ENCODE assay signal across 8 cellular contexts in genomic region chrX:11137543-11138139, GRCh38. TPM values are rescaled to one million over a fixed set of nuclear protein-coding genes. Genes with fewer than 3 reads are reported as not detected.
DNase-seq lines count a peak whose midpoint lies in the region; ATAC-seq and TF ChIP-seq lines count a peak whose summit lies in the region.

No MANE protein-coding gene starts in this region.

- H3K9me3 Mint-ChIP-seq in chondrocyte (ENCODE audit: low read depth): no peaks in the 10 kb centered on the region
- no peaks in the 10 kb centered on the region for H3K9me3 Mint-ChIP-seq in naive thymus-derived CD4-positive, alpha-beta T cell
- no peaks in the 10 kb centered on the region for H3K9me3 Mint-ChIP-seq in activated CD4-positive, alpha-beta memory T cell treated with anti-CD3 and anti-CD28 coated beads, Interleukin-2, amount 10 ng/mL, durations not matched to agents 7 days and 5 days

- no peaks in the 10 kb centered on the region for H3K9me3 ChIP-seq in naive thymus-derived CD4-positive, alpha-beta T cell (ENCODE audit: control insufficient read depth in 2 of 3, low read length in 3 of 3)

- no peak for ATAC-seq in naive thymus-derived CD4-positive, alpha-beta T cell
- ATAC-seq in GM18511 (IDR thresholded peaks at IDR 0.05; ENCODE audit: unreplicated experiment) (no peak), HG02884 (IDR thresholded peaks at IDR 0.05; ENCODE audit: unreplicated experiment) (no peak)

- H3K27me3 ChIP-seq in naive thymus-derived CD4-positive, alpha-beta T cell (ENCODE audit: control insufficient read depth in 2 of 2, insufficient read depth in 2 of 2, low read length in 2 of 2): no peaks in the 10 kb centered on the region

- POLR2A ChIA-PET in naive thymus-derived CD4-positive, alpha-beta T cell (lab: Charles Lee): no interaction called here
- POLR2A ChIA-PET in activated CD4-positive, alpha-beta memory T cell treated with anti-CD3 and anti-CD28 coated beads, Interleukin-2, amount 10 ng/mL, durations not matched to agents 7 days and 5 days (lab: Charles Lee): no interaction called here

- no peak overlapping the region for H3K27ac ChIP-seq in naive thymus-derived CD4-positive, alpha-beta T cell (ENCODE audit: low read depth, low read length)

- peaks cover 4% of the 10 kb centered on the region for H3K4me1 Mint-ChIP-seq in chondrocyte (ENCODE audit: low read depth)
- peaks cover 0 to 4% (median 0%) of the 10 kb centered on the region in 7 donors for H3K4me1 Mint-ChIP-seq in naive thymus-derived CD4-positive, alpha-beta T cell
- H3K4me1 Mint-ChIP-seq in activated CD4-positive, alpha-beta memory T cell treated with anti-CD3 and anti-CD28 coated beads, Interleukin-2, amount 10 ng/mL, durations not matched to agents 7 days and 5 days: no peaks in the 10 kb centered on the region

- no peak overlapping the region for H3K4me3 ChIP-seq in naive thymus-derived CD4-positive, alpha-beta T cell (ENCODE audit: low read length)

- CTCF ChIA-PET in naive thymus-derived CD4-positive, alpha-beta T cell (lab: Charles Lee): interaction anchor here (1.0 to 2.9 kb wide), 3 partner anchors 945 to 1017 kb away, joined by 3 to 18 read pairs (median 8); no protein-coding TSS in a partner anchor
- CTCF ChIA-PET in activated CD4-positive, alpha-beta memory T cell treated with anti-CD3 and anti-CD28 coated beads, Interleukin-2, amount 10 ng/mL, durations not matched to agents 7 days and 5 days (lab: Charles Lee): interaction anchor here (0.7 to 1.8 kb wide), 2 partner anchors 941 to 948 kb away, joined by 3 to 6 read pairs; no protein-coding TSS in a partner anchor

- H3K36me3 Mint-ChIP-seq in chondrocyte (ENCODE audit: low read depth): no peaks in the 10 kb centered on the region
- no peaks in the 10 kb centered on the region for H3K36me3 Mint-ChIP-seq in naive thymus-derived CD4-positive, alpha-beta T cell
- no peaks in the 10 kb centered on the region for H3K36me3 Mint-ChIP-seq in activated CD4-positive, alpha-beta memory T cell treated with anti-CD3 and anti-CD28 coated beads, Interleukin-2, amount 10 ng/mL, durations not matched to agents 7 days and 5 days (ENCODE audit: low read depth)

- H3K27me3 Mint-ChIP-seq in chondrocyte (ENCODE audit: low read depth): no peaks in the 10 kb centered on the region
- peaks cover 0 to 6% (median 4%) of the 10 kb centered on the region in 5 donors for H3K27me3 Mint-ChIP-seq in naive thymus-derived CD4-positive, alpha-beta T cell
- peaks cover 6% of the 10 kb centered on the region for H3K27me3 Mint-ChIP-seq in activated CD4-positive, alpha-beta memory T cell treated with anti-CD3 and anti-CD28 coated beads, Interleukin-2, amount 10 ng/mL, durations not matched to agents 7 days and 5 days

- H3K4me1 ChIP-seq in naive thymus-derived CD4-positive, alpha-beta T cell (ENCODE audit: control insufficient read depth in 2 of 2, insufficient read depth in 2 of 2, low read length in 2 of 2): no peaks in the 10 kb centered on the region

- H3K36me3 ChIP-seq in naive thymus-derived CD4-positive, alpha-beta T cell (ENCODE audit: control insufficient read depth in 2 of 3, insufficient read depth in 3 of 3, low read length in 3 of 3): no peaks in the 10 kb centered on the region

- H3K4me3 Mint-ChIP-seq in chondrocyte (ENCODE audit: unreplicated experiment): no peak overlapping the region
- no peak overlapping the region for H3K4me3 Mint-ChIP-seq in naive thymus-derived CD4-positive, alpha-beta T cell
- H3K4me3 Mint-ChIP-seq in activated CD4-positive, alpha-beta memory T cell treated with anti-CD3 and anti-CD28 coated beads, Interleukin-2, amount 10 ng/mL, durations not matched to agents 7 days and 5 days: no peak overlapping the region

- TF ChIP-seq CTCF in chondrocyte (IDR thresholded peaks at IDR 0.05): peak; percentile 94

- no peak overlapping the region for H3K27ac Mint-ChIP-seq in chondrocyte (ENCODE audit: unreplicated experiment)
- H3K27ac Mint-ChIP-seq in naive thymus-derived CD4-positive, alpha-beta T cell: no peak overlapping the region
- H3K27ac Mint-ChIP-seq in activated CD4-positive, alpha-beta memory T cell treated with anti-CD3 and anti-CD28 coated beads, Interleukin-2, amount 10 ng/mL, durations not matched to agents 7 days and 5 days: no peak overlapping the region

- intact Hi-C loops in naive thymus-derived CD4-positive, alpha-beta T cell (cut with micrococcal nuclease): loop anchor here in 1 of 2 donors (1.0 to 10.0 kb wide), 2 partner anchors 413 to 948 kb away; no protein-coding TSS in a partner anchor

- DNase-seq in NCI-H146 (lab: John Stamatoyannopoulos, UW): peak; percentile 5
- no peak for DNase-seq in NCI-H146 treated with DMSO at 0.1 percent for 48 hours (lab: John Stamatoyannopoulos, UW; ENCODE audit: unreplicated experiment)
- DNase-seq in LoVo (ENCODE audit: low spot score): peak; percentile 22
- DNase-seq in chondrocyte (ENCODE audit: low spot score): no peak
- DNase-seq in naive thymus-derived CD4-positive, alpha-beta T cell: peak in 5 of 9 donors; percentile 21 to 33 (median 29)
- no peak for DNase-seq in activated CD4-positive, alpha-beta memory T cell treated with anti-CD3 and anti-CD28 coated beads, Interleukin-2, amount 10 ng/mL, durations not matched to agents 7 days and 5 days

RNA-seq across cellular contexts. Expression of gene HCCS, which starts 26.5 kb away (rescaled TPM):
- 25.0 to 25.8 TPM (median 25.5 TPM) in 3 replicates for total RNA-seq in chondrocyte
- 10 to 100 TPM in 4 of 5 experiments, 1 to 10 TPM in 1; 5.6 to 19.9 (median 13.3) TPM for total RNA-seq in naive thymus-derived CD4-positive, alpha-beta T cell
- polyA plus RNA-seq in naive thymus-derived CD4-positive, alpha-beta T cell: 10 to 100 TPM; 15.5 to 20.4 TPM
- 10 to 100 TPM; 18.7 to 20.8 TPM for total RNA-seq in activated CD4-positive, alpha-beta memory T cell treated with anti-CD3 and anti-CD28 coated beads, Interleukin-2, amount 10 ng/mL, durations not matched to agents 7 days and 5 days

Comparison
In these comparisons a context has a peak if more than half of its experiments do, and no peak if none do; other contexts are left out.
1. DNase-seq: peak in NCI-H146 (single experiment), LoVo (single experiment) and naive thymus-derived CD4-positive, alpha-beta T cell (5 of 9); none in NCI-H146 treated with DMSO at 0.1 percent for 48 hours (single experiment), chondrocyte (single experiment) and activated CD4-positive, alpha-beta memory T cell treated with anti-CD3 and anti-CD28 coated beads, Interleukin-2, amount 10 ng/mL, durations not matched to agents 7 days and 5 days (single experiment).